ENCODE assay signal across 18 cellular contexts in the genomic region with DNA sequence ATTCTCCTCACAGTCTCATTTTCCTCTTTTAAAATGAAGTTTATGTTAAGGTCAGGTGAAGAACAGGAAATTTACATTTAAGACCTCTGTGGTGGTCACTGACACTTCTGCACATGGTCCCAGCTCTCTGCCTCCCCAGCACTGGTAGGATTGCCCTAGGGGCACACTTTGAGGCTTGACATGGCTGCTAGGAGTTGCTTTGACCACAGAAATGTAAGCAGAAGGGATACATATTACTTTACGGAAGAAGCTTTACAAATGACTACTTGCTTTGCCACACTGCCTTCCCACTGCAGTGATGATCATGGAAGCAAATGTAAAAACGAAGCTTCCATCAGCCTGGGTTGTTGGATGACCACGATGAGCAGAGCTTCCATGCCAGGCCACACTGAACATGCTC. TPM values are rescaled to one million over a fixed set of nuclear protein-coding genes. Genes with fewer than 3 reads are reported as not detected.
DNase-seq lines count a peak whose midpoint lies in the region; ATAC-seq and TF ChIP-seq lines count a peak whose summit lies in the region.
"Had no signal": no experiment of that assay in that cellular context is flagged by ENCODE, and none has a peak within 500 bp of the region (broad histone marks: within the 10 kb centered on the region; RNA-seq: fewer than 3 reads in every experiment).

No MANE protein-coding gene starts in this region.

- no peak for TF ChIP-seq POLR2A in tibial nerve (IDR thresholded peaks at IDR 0.05)

- ATAC-seq in GM18858 (IDR thresholded peaks at IDR 0.05; ENCODE audit: unreplicated experiment): no peak
- ATAC-seq in GM19328 (IDR thresholded peaks at IDR 0.05; ENCODE audit: unreplicated experiment): no peak
- ATAC-seq: HepG2, K562 had no signal

- DNase-seq in ELR (ENCODE audit: low read depth): peak; percentile 76
- peak; percentile 88 for DNase-seq in RPMI7951 (ENCODE audit: low read depth)
- DNase-seq in fibroblast of villous mesenchyme (ENCODE audit: low read depth): peak; percentile 28
- no peak for DNase-seq in AML-193 (lab: John Stamatoyannopoulos, UW)
- no peak for DNase-seq in tibial nerve (ENCODE audit: low spot score in 2 of 2)
- DNase-seq: ACHN; C1 segment of cervical spinal cord; Calu3; CD4-positive, alpha-beta T cell; DMS79; GF-D8; GM23248; H9; Karpas-422 had no signal

- no peak overlapping the region for H3K27ac ChIP-seq in tibial nerve
- H3K27ac ChIP-seq: GM23248 had no signal

- no peaks in the 10 kb centered on the region for H3K27me3 ChIP-seq in tibial nerve

- H3K4me3 ChIP-seq in fibroblast of villous mesenchyme (ENCODE audit: low read depth, low read length): no peak overlapping the region
- H3K4me3 ChIP-seq in tibial nerve: no peak overlapping the region
- H3K4me3 ChIP-seq: GM23248, K562 had no signal

- WGBS in tibial nerve, 2 donors: 95 to 97% methylated on average over 3 of the region's 3 CpGs

- peaks cover 0 to 10% (median 2%) of the 10 kb centered on the region in 4 donors for H3K4me1 ChIP-seq in tibial nerve

- TF ChIP-seq CTCF in fibroblast of villous mesenchyme (IDR thresholded peaks at IDR 0.05; ENCODE audit: insufficient read depth, low read depth, low read length) (no peak), tibial nerve (IDR thresholded peaks at IDR 0.05) (no peak)

- peaks cover 0 to 34% (median 0%) of the 10 kb centered on the region in 3 donors for H3K36me3 ChIP-seq in tibial nerve

- no peaks in the 10 kb centered on the region for H3K9me3 ChIP-seq in tibial nerve

- TF ChIP-seq EP300 in tibial nerve (IDR thresholded peaks at IDR 0.05): no peak

RNA-seq across cellular contexts. Expression of a gene that starts 53.1 kb away (rescaled TPM):
- 151 and 200 TPM in 2 replicates for total RNA-seq in RPMI7951 (2014; rRNA removed; shearing (Covaris generic))
- 106 and 114 TPM in 2 replicates for total RNA-seq in fibroblast of villous mesenchyme
- total RNA-seq in tibial nerve: 10 to 100 TPM; 25.1 to 61.6 (median 44.7) TPM

Comparison
In these comparisons a context has a peak if more than half of its experiments do, and no peak if none do; other contexts are left out.
1. DNase-seq: peak in ELR (single experiment), RPMI7951 (single experiment) and fibroblast of villous mesenchyme (single experiment); none in AML-193 (0 of 2) and tibial nerve (0 of 2).